17 cellular contexts compared by ENCODE assay signal in the genomic region with DNA sequence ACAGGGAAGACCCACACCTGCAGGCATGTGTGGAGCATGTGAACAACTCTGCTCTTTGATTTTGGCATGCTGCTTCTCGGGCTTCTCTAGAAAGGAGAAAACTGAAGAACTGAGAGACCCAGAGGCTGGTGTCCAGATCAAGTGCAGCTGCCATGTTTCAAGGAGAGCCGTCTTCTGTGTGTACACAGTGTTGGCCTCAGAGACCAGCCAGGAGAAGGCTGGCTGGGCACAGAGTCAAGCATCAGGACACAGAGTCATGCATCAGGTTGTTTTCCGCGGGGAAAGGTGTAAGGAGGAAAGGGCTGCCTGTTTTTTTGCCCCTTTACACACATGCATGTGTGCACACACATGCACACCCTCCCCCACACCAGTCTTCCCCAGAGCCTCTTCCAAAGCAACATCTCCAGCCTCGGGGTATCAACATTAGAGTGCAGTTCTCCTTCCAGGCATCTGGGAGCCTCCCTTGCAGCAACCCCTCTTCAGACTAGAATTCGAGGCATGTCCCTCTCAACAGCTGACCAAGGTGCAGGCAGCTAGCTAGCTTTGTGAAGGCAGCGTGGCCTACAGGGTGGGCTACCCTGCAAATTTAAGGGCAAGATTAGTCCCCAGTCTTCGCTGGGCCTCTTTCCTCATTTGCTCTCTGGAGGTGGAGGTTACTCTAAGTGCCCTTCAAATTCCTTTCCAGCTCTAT.
DNase-seq lines count a peak whose midpoint lies in the region; ATAC-seq and TF ChIP-seq lines count a peak whose summit lies in the region.
"Had no signal": no experiment of that assay in that cellular context is flagged by ENCODE, and none has a peak within 500 bp of the region (broad histone marks: within the 10 kb centered on the region; RNA-seq: fewer than 3 reads in every experiment).

No MANE protein-coding gene starts in this region.

- H3K36me3 ChIP-seq in body of pancreas (replicated peaks in 1 of 2; ENCODE audit: insufficient read depth in 1 of 2, low read depth in 2 of 2) = no peaks in the 10 kb centered on the region
- H3K36me3 ChIP-seq in right lobe of liver = no peaks in the 10 kb centered on the region
- no peaks in the 10 kb centered on the region for H3K36me3 ChIP-seq in smooth muscle cell (ENCODE audit: low read depth)
- H3K36me3 ChIP-seq: neutrophil had no signal

- peaks cover 10% of the 10 kb centered on the region for H3K79me2 ChIP-seq in smooth muscle cell (ENCODE audit: low read depth)

- DNase-seq in HL-60 (ENCODE audit: low read depth in 1 of 2, low spot score in 1 of 2) (no peak), body of pancreas (peak in 3 of 4 donors; percentile 57 to 78 (median 67)), right lobe of liver (no peak), smooth muscle cell (lab: John Stamatoyannopoulos, UW; ENCODE audit: unreplicated experiment) (no peak), iPS-NIHi11 (ENCODE audit: low spot score) (no peak), NCI-H1930 (lab: John Stamatoyannopoulos, UW) (no peak), epidermal melanocyte (ENCODE audit: insufficient read length, low spot score) (no peak)
- DNase-seq: foreskin fibroblast, HCEC 1CT, kidney, MG63, NCI-H446 treated with DMSO at 0.1 percent for 48 hours, RPMI8226, T1000 had no signal

- 54 to 58% methylated on average over 7 to 8 of the region's 8 CpGs for WGBS in body of pancreas, 2 donors
- WGBS in right lobe of liver (ENCODE audit: insufficient coverage, low coverage, low lambda C conversion rate, missing lambda C conversion rate) = 75% methylated on average over 4 of the region's 8 CpGs
- 76% methylated on average over 8 of the region's 8 CpGs for WGBS in smooth muscle cell (ENCODE audit: low lambda C conversion rate)

- intact Hi-C loops in body of pancreas (cut with DNase I) (no loop called here), right lobe of liver (cut with DNase I) (no loop called here)

- H3K4me2 ChIP-seq in smooth muscle cell = peak overlapping the region; percentile 66
- H3K4me2 ChIP-seq: BLaER1 treated with 17β-estradiol and CSF1 and Interleukin-3, amounts not matched to agents 10 nM and 100 nM had no signal

- peak overlapping the region; percentile 71 for H3K9ac ChIP-seq in smooth muscle cell (ENCODE audit: low read depth)
- H3K9ac ChIP-seq: BLaER1 treated with 17β-estradiol and CSF1 and Interleukin-3, amounts not matched to agents 10 nM and 100 nM had no signal

- H3K9me3 ChIP-seq in body of pancreas (no peaks in the 10 kb centered on the region), right lobe of liver (no peaks in the 10 kb centered on the region), smooth muscle cell (replicated peaks; ENCODE audit: low read depth) (no peaks in the 10 kb centered on the region)
- H3K9me3 ChIP-seq: BLaER1 treated with 17β-estradiol and CSF1 and Interleukin-3, amounts not matched to agents 10 nM and 100 nM; MG63; neutrophil had no signal

- ATAC-seq in body of pancreas (no peak), right lobe of liver (peak in 3 of 4 donors; percentile 13 to 25 (median 21)), GM19035 (IDR thresholded peaks at IDR 0.05; ENCODE audit: unreplicated experiment) (no peak)

- H3K27me3 ChIP-seq in HL-60 (ENCODE audit: insufficient read depth, poor library complexity, severe bottlenecking) (no peaks in the 10 kb centered on the region), body of pancreas (no peaks in the 10 kb centered on the region), right lobe of liver (no peaks in the 10 kb centered on the region), smooth muscle cell (ENCODE audit: low read depth) (no peaks in the 10 kb centered on the region)
- H3K27me3 ChIP-seq: BLaER1 treated with 17β-estradiol and CSF1 and Interleukin-3, amounts not matched to agents 10 nM and 100 nM; MG63; neutrophil had no signal

- H3F3A ChIP-seq in smooth muscle cell (ENCODE audit: low read depth) = peaks cover 30% of the 10 kb centered on the region

- TF ChIP-seq POLR2A in body of pancreas (IDR thresholded peaks at IDR 0.05) (no peak), right lobe of liver (IDR thresholded peaks at IDR 0.05) (no peak)

- peak overlapping the region; percentile 49 for H3K27ac ChIP-seq in HL-60 (replicated peaks)
- peak overlapping the region in 3 of 4 donors; percentile 40 to 68 (median 46) for H3K27ac ChIP-seq in body of pancreas
- no peak overlapping the region for H3K27ac ChIP-seq in right lobe of liver
- H3K27ac ChIP-seq in smooth muscle cell (ENCODE audit: low read depth) = peak overlapping the region; percentile 90
- H3K27ac ChIP-seq: BLaER1 treated with 17β-estradiol and CSF1 and Interleukin-3, amounts not matched to agents 10 nM and 100 nM; neutrophil had no signal

- H2AFZ ChIP-seq in smooth muscle cell (ENCODE audit: low read depth) = no peak overlapping the region

- H3K4me1 ChIP-seq in body of pancreas = peaks cover 4% of the 10 kb centered on the region
- no peaks in the 10 kb centered on the region for H3K4me1 ChIP-seq in right lobe of liver
- peaks cover 25% of the 10 kb centered on the region for H3K4me1 ChIP-seq in smooth muscle cell (ENCODE audit: low read depth)

- H4K20me1 ChIP-seq in smooth muscle cell (ENCODE audit: low read depth) = no peaks in the 10 kb centered on the region

- H3K4me3 ChIP-seq in HL-60 (replicated peaks; ENCODE audit: insufficient read depth, low read length) (no peak overlapping the region), body of pancreas (no peak overlapping the region), right lobe of liver (no peak overlapping the region), smooth muscle cell (no peak overlapping the region)
- H3K4me3 ChIP-seq: BLaER1 treated with 17β-estradiol and CSF1 and Interleukin-3, amounts not matched to agents 10 nM and 100 nM; MG63 had no signal

- TF ChIP-seq CTCF in HL-60 (IDR thresholded peaks at IDR 0.05; ENCODE audit: insufficient read depth, low read length) (no peak), body of pancreas (IDR thresholded peaks at IDR 0.05) (no peak), right lobe of liver (IDR thresholded peaks at IDR 0.05) (no peak), smooth muscle cell (IDR thresholded peaks at IDR 0.05; ENCODE audit: borderline replicate concordance, insufficient read depth, poor library complexity, severe bottlenecking) (no peak)

Comparison
In these comparisons a context has a peak if more than half of its experiments do, and no peak if none do; other contexts are left out.
1. DNase-seq: peak in body of pancreas (3 of 4); none in HL-60 (0 of 2), right lobe of liver (0 of 3), smooth muscle cell (single experiment), iPS-NIHi11 (single experiment), NCI-H1930 (0 of 2) and epidermal melanocyte (single experiment).
2. H3K27ac ChIP-seq: peak in HL-60 (single experiment), body of pancreas (3 of 4) and smooth muscle cell (single experiment); none in right lobe of liver (0 of 3).
3. ATAC-seq: peak in right lobe of liver (3 of 4); none in body of pancreas (single experiment) and GM19035 (single experiment).